ENCODE assay signal across 13 cellular contexts in the genomic region with DNA sequence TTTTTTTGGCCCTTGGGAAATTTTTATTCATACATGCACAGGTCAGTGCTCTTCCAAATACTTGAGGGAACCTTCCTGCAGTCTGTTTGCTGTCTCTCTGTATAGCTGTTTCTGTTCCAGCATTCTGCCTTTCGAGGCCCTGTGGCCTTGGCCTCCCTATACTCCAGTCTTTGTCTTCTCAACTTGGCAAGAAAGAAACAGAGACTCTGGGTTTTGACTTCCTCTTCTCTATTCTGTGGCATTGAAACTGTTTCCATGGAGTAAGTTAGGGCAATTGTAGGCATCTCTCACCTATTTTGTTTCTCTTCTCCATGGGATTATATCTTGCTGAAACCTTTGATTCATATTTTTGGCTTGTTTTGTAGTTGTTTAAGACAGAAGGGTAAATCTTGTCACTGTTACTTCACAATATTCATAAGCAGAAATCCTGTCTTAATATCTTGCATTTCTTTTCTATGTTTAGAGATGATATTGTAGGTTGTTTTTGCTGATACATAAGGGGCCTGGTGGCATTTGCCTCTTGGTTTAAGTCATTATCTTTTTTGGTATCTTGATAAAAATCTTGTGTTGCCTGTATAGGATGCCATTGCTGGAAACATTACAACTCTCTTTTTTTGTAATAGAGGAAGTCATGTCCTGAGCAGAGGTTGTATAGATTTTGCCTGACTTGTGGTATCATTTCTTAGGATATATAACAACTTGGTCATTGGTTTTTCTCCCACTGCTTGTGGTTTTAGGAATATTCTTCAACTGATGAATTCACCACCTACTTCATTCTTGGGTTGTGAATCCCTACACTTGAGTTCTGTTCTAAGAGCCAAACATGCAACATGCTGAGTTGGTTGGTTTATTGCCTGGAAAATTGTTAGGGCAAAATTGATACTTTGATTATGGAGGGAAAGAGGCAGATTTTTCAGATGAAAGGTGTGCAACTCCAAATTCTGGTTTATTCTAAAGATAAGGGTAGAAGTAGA.
DNase-seq lines count a peak whose midpoint lies in the region; ATAC-seq and TF ChIP-seq lines count a peak whose summit lies in the region.
"Had no signal": no experiment of that assay in that cellular context is flagged by ENCODE, and none has a peak within 500 bp of the region (broad histone marks: within the 10 kb centered on the region; RNA-seq: fewer than 3 reads in every experiment).

No MANE protein-coding gene starts in this region.

- CTCF ChIA-PET in AG04450 (lab: Charles Lee): interaction anchor here (0.9 to 1.5 kb wide), 2 partner anchors 19 to 20 kb away, joined by 4 to 6 read pairs; no protein-coding TSS in a partner anchor

- H3K36me3 Mint-ChIP-seq in T-helper 2 cell treated with Interferon-gamma antibody and Interleukin-4, amounts not matched to agents 5 μg/mL and 100 μg/mL, for 36 hours (ENCODE audit: low read depth): peaks cover 49% of the 10 kb centered on the region

- peaks cover 32% of the 10 kb centered on the region for H3K9me3 Mint-ChIP-seq in T-helper 2 cell treated with Interferon-gamma antibody and Interleukin-4, amounts not matched to agents 5 μg/mL and 100 μg/mL, for 36 hours

- H3K27me3 ChIP-seq in AG04450 (ENCODE audit: control insufficient read depth, insufficient read depth, low read length): no peaks in the 10 kb centered on the region
- H3K27me3 ChIP-seq: left lung had no signal

- H3K27ac Mint-ChIP-seq in T-helper 2 cell treated with Interferon-gamma antibody and Interleukin-4, amounts not matched to agents 5 μg/mL and 100 μg/mL, for 36 hours: peak overlapping the region; percentile 88

- no peak overlapping the region for H3K27ac ChIP-seq in AG04450 (ENCODE audit: low read depth, low read length)
- H3K27ac ChIP-seq: left lung had no signal

- H3K9me3 ChIP-seq in AG04450 (ENCODE audit: control insufficient read depth, insufficient read depth, low read length): no peaks in the 10 kb centered on the region

- POLR2A ChIA-PET in AG04450 (lab: Yijun Ruan, JAX): no interaction called here

- no peaks in the 10 kb centered on the region for H3K27me3 Mint-ChIP-seq in T-helper 2 cell treated with Interferon-gamma antibody and Interleukin-4, amounts not matched to agents 5 μg/mL and 100 μg/mL, for 36 hours (ENCODE audit: low read depth)

- H3K4me3 ChIP-seq in AG04450 (ENCODE audit: low read depth, low read length) (no peak overlapping the region), fibroblast of villous mesenchyme (ENCODE audit: low read depth, low read length) (no peak overlapping the region)
- H3K4me3 ChIP-seq: left lung had no signal

- H3K4me1 Mint-ChIP-seq in T-helper 2 cell treated with Interferon-gamma antibody and Interleukin-4, amounts not matched to agents 5 μg/mL and 100 μg/mL, for 36 hours (ENCODE audit: low read depth): peaks cover 21% of the 10 kb centered on the region

- DNase-seq in AG04450 (ENCODE audit: low read depth, low spot score) (peak; percentile 45), GM04504 (ENCODE audit: low read depth) (peak; percentile 56), fibroblast of villous mesenchyme (ENCODE audit: low read depth) (peak; percentile 53), GOT3 (lab: John Stamatoyannopoulos, UW) (no peak)
- peak; percentile 8 for DNase-seq in T-helper 2 cell treated with Interferon-gamma antibody and Interleukin-4, amounts not matched to agents 5 μg/mL and 100 μg/mL, for 36 hours (ENCODE audit: low spot score)
- DNase-seq: anterior cingulate cortex; left lung; NCI-H1105 treated with DMSO at 0.1 percent for 48 hours; stimulated activated CD4-positive, alpha-beta T cell treated with anti-CD3 and anti-CD28 coated beads, Interleukin-2, amount 100 ng/mL, for 48 hours; T-helper 9 cell had no signal

- H3K4me3 Mint-ChIP-seq in T-helper 2 cell treated with Interferon-gamma antibody and Interleukin-4, amounts not matched to agents 5 μg/mL and 100 μg/mL, for 36 hours: peak overlapping the region; percentile 59

- TF ChIP-seq CTCF in AG04450 (IDR thresholded peaks at IDR 0.05; ENCODE audit: low read depth, low read length) (no peak), fibroblast of villous mesenchyme (IDR thresholded peaks at IDR 0.05; ENCODE audit: insufficient read depth, low read depth, low read length) (no peak)

- ATAC-seq in HG03378 (IDR thresholded peaks at IDR 0.05; ENCODE audit: unreplicated experiment) (no peak), HG03571 (IDR thresholded peaks at IDR 0.05; ENCODE audit: unreplicated experiment) (no peak), HG02798 (IDR thresholded peaks at IDR 0.05; ENCODE audit: poor library complexity, unreplicated experiment) (no peak)
- ATAC-seq: left lung had no signal
